17 cellular contexts compared by ENCODE assay signal in genomic region chr2:60441791-60442190, GRCh38.
"Had no signal": no experiment of that assay in that cellular context is flagged by ENCODE, and none has a peak within 500 bp of the region (broad histone marks: within the 10 kb centered on the region; RNA-seq: fewer than 3 reads in every experiment).

No MANE protein-coding gene starts in this region.

- H3K4me3 ChIP-seq: heart left ventricle, mucosa of descending colon, transverse colon had no signal

- H3K4me1 ChIP-seq: transverse colon had no signal

- H3K9me3 ChIP-seq: heart left ventricle, mucosa of descending colon, transverse colon had no signal

- H3K27ac ChIP-seq: heart left ventricle, transverse colon had no signal

- H3K36me3 ChIP-seq: heart left ventricle, transverse colon had no signal

- H3K36me3 Mint-ChIP-seq: naive thymus-derived CD8-positive, alpha-beta T cell had no signal

- H3K27me3 ChIP-seq: transverse colon had no signal

- H3K9me3 Mint-ChIP-seq: activated T-helper 17 cell treated with anti-CD3 and anti-CD28 coated beads, Interleukin-2, amount 50 U/mL, for 72 hours; endodermal cell; naive thymus-derived CD8-positive, alpha-beta T cell had no signal

- H3K27ac Mint-ChIP-seq: activated T-helper 17 cell treated with anti-CD3 and anti-CD28 coated beads, Interleukin-2, amount 50 U/mL, for 72 hours; endodermal cell; naive thymus-derived CD8-positive, alpha-beta T cell had no signal

- ATAC-seq: activated T-helper 17 cell treated with anti-CD3 and anti-CD28 coated beads, Interleukin-2, amount 50 U/mL, for 72 hours; heart left ventricle; left lobe of liver; mucosa of descending colon; naive thymus-derived CD8-positive, alpha-beta T cell; SK-N-SH treated with all-trans-retinoic acid at 6 μM for 48 hours had no signal

- H3K4me1 Mint-ChIP-seq: activated T-helper 17 cell treated with anti-CD3 and anti-CD28 coated beads, Interleukin-2, amount 50 U/mL, for 72 hours had no signal

- DNase-seq: activated CD4-positive, alpha-beta T cell treated with anti-CD3 and anti-CD28 coated beads, Interleukin-2, amount 50 U/mL, for 48 hours; activated naive CD4-positive, alpha-beta T cell treated with Interleukin-2 at 50 U/mL for 16 hours; endodermal cell; foreskin melanocyte; heart left ventricle; mucosa of descending colon; naive thymus-derived CD8-positive, alpha-beta T cell; posterior cingulate gyrus; retina; stimulated activated CD4-positive, alpha-beta T cell treated with anti-CD3 and anti-CD28 coated beads, Interleukin-15, amount 100 ng/mL, for 24 hours; stimulated activated CD4-positive, alpha-beta T cell treated with anti-CD3 and anti-CD28 coated beads, Interleukin-4, amount 100 ng/mL, for 1 hour; stimulated activated naive CD4-positive, alpha-beta T cell; T-helper 1 cell; transverse colon had no signal

- H3K4me3 Mint-ChIP-seq: activated T-helper 17 cell treated with anti-CD3 and anti-CD28 coated beads, Interleukin-2, amount 50 U/mL, for 72 hours; endodermal cell; naive thymus-derived CD8-positive, alpha-beta T cell had no signal
